Comparison of ENCODE assay signal across 38 cellular contexts in genomic region chr6:81854474-81854873, GRCh38.
"Had no signal": no experiment of that assay in that cellular context is flagged by ENCODE, and none has a peak within 500 bp of the region (broad histone marks: within the 10 kb centered on the region; RNA-seq: fewer than 3 reads in every experiment).

No MANE protein-coding gene starts in this region.

- H3K27me3 Mint-ChIP-seq: activated naive CD4-positive, alpha-beta T cell treated with anti-CD3 and anti-CD28 coated beads, Interleukin-2, amount 10 ng/mL, durations not matched to agents 7 days and 5 days; activated naive CD8-positive, alpha-beta T cell treated with anti-CD3 and anti-CD28 coated beads for 36 hours; activated naive CD8-positive, alpha-beta T cell treated with anti-CD3 and anti-CD28 coated beads, Interleukin-2, amount 10 ng/mL, durations not matched to agents 7 days and 5 days; activated naive CD8-positive, alpha-beta T cell treated with anti-CD3 and anti-CD28 coated beads, Interleukin-2, amount 50 U/mL, for 24 hours; activated T-cell treated with anti-CD3 and anti-CD28 coated beads, Interleukin-2, amount 50 U/mL, for 24 hours; central memory CD8-positive, alpha-beta T cell had no signal

- H3K36me3 Mint-ChIP-seq: activated naive CD4-positive, alpha-beta T cell treated with anti-CD3 and anti-CD28 coated beads, Interleukin-2, amount 10 ng/mL, durations not matched to agents 7 days and 5 days; activated naive CD4-positive, alpha-beta T cell treated with anti-CD3 and anti-CD28 coated beads, Interleukin-2, amount 50 U/mL, for 24 hours; activated naive CD4-positive, alpha-beta T cell treated with anti-CD3 and anti-CD28 coated beads, Interleukin-2, amount 50 U/mL, for 72 hours; activated naive CD8-positive, alpha-beta T cell; activated naive CD8-positive, alpha-beta T cell treated with anti-CD3 and anti-CD28 coated beads for 36 hours; activated naive CD8-positive, alpha-beta T cell treated with anti-CD3 and anti-CD28 coated beads, Interleukin-2, amount 10 ng/mL, durations not matched to agents 7 days and 5 days; brain had no signal

- H3K27me3 ChIP-seq: adrenal gland, ascending aorta, body of pancreas, brain microvascular endothelial cell, breast epithelium, cardiac muscle cell had no signal

- ATAC-seq: activated naive CD4-positive, alpha-beta T cell treated with anti-CD3 and anti-CD28 coated beads, Interleukin-2, amount 50 U/mL, for 72 hours; activated naive CD8-positive, alpha-beta T cell treated with anti-CD3 and anti-CD28 coated beads, Interleukin-2, amount 50 U/mL, for 24 hours; activated T-cell treated with anti-CD3 and anti-CD28 coated beads, Interleukin-2, amount 50 U/mL, for 4 hours; activated T-cell treated with anti-CD3 and anti-CD28 coated beads, Interleukin-2, amount 50 U/mL, for 72 hours; activated T-helper 17 cell treated with anti-CD3 and anti-CD28 coated beads, Interleukin-2, amount 50 U/mL, for 72 hours; body of pancreas had no signal

- H3K36me3 ChIP-seq: adrenal gland, ascending aorta, brain microvascular endothelial cell, breast epithelium, cardiac muscle cell had no signal

- DNase-seq: activated effector memory CD4-positive, alpha-beta T cell treated with anti-CD3 and anti-CD28 coated beads, Interleukin-2, amount 50 U/mL, for 16 hours; activated effector memory CD4-positive, alpha-beta T cell treated with Interleukin-2 at 50 U/mL for 16 hours; activated gamma-delta T cell; activated gamma-delta T cell treated with Interleukin-2 at 50 U/mL for 16 hours; activated naive CD4-positive, alpha-beta T cell; activated naive CD4-positive, alpha-beta T cell treated with anti-CD3 and anti-CD28 coated beads, Interleukin-2, amount 10 ng/mL, durations not matched to agents 7 days and 5 days; activated naive CD4-positive, alpha-beta T cell treated with anti-CD3 and anti-CD28 coated beads, Interleukin-2, amount 50 U/mL, for 16 hours; activated naive CD4-positive, alpha-beta T cell treated with Interleukin-2 at 50 U/mL for 16 hours; activated naive CD8-positive, alpha-beta T cell treated with anti-CD3 and anti-CD28 coated beads for 36 hours; activated naive CD8-positive, alpha-beta T cell treated with anti-CD3 and anti-CD28 coated beads, Interleukin-2, amount 10 ng/mL, durations not matched to agents 7 days and 5 days; activated naive CD8-positive, alpha-beta T cell treated with anti-CD3 and anti-CD28 coated beads, Interleukin-2, amount 50 U/mL, for 24 hours; activated T-cell treated with anti-CD3 and anti-CD28 coated beads, Interleukin-2, amount 50 U/mL, for 1 hour; activated T-cell treated with anti-CD3 and anti-CD28 coated beads, Interleukin-2, amount 50 U/mL, for 24 hours; activated T-cell treated with anti-CD3 and anti-CD28 coated beads, Interleukin-2, amount 50 U/mL, for 4 hours; activated T-cell treated with anti-CD3 and anti-CD28 coated beads, Interleukin-2, amount 50 U/mL, for 48 hours; activated T-cell treated with anti-CD3 and anti-CD28 coated beads, Interleukin-2, amount 50 U/mL, for 72 hours; adrenal gland; amniotic stem cell; amygdala; anterior cingulate cortex; aorta; body of pancreas; brain microvascular endothelial cell; caudate nucleus; central memory CD4-positive, alpha-beta T cell; cerebellar nuclear complex had no signal

- H3K9me3 ChIP-seq: adrenal gland, ascending aorta, body of pancreas, breast epithelium had no signal

- H3K4me3 ChIP-seq: adrenal gland, ascending aorta, body of pancreas, breast epithelium, cardiac muscle cell had no signal

- FAIRE-seq: bronchial epithelial cell had no signal

- H3K4me1 ChIP-seq: body of pancreas, breast epithelium had no signal

- H3K27ac ChIP-seq: adrenal gland, ascending aorta, body of pancreas, brain microvascular endothelial cell, breast epithelium, cardiac muscle cell had no signal

- H3K9me3 Mint-ChIP-seq: activated naive CD8-positive, alpha-beta T cell treated with anti-CD3 and anti-CD28 coated beads for 36 hours; activated T-cell treated with anti-CD3 and anti-CD28 coated beads, Interleukin-2, amount 50 U/mL, for 24 hours; activated T-cell treated with anti-CD3 and anti-CD28 coated beads, Interleukin-2, amount 50 U/mL, for 4 hours; activated T-helper 1 cell treated with anti-CD3 and anti-CD28 coated beads, Interleukin-12 subunit alpha, Interleukin-12 subunit beta, Interleukin-2, Interleukin-4 antibody, amounts not matched to agents 30 ng/mL and 10 ng/mL and 1 ng/mL, durations not matched to agents 14 hours and 24 hours and 36 hours; activated T-helper 2 cell treated with anti-CD3 and anti-CD28 coated beads, Interferon-gamma antibody, Interleukin-2, Interleukin-4, amounts not matched to agents 10 μg/mL and 5 μg/mL and 100 μg/mL, durations not matched to agents 14 hours and 24 hours and 36 hours had no signal

- H3K27ac Mint-ChIP-seq: activated naive CD4-positive, alpha-beta T cell treated with anti-CD3 and anti-CD28 coated beads, Interleukin-2, amount 10 ng/mL, durations not matched to agents 7 days and 5 days; activated naive CD4-positive, alpha-beta T cell treated with anti-CD3 and anti-CD28 coated beads, Interleukin-2, amount 50 U/mL, for 24 hours; activated naive CD4-positive, alpha-beta T cell treated with anti-CD3 and anti-CD28 coated beads, Interleukin-2, amount 50 U/mL, for 72 hours; activated naive CD8-positive, alpha-beta T cell; activated naive CD8-positive, alpha-beta T cell treated with anti-CD3 and anti-CD28 coated beads for 36 hours; activated naive CD8-positive, alpha-beta T cell treated with anti-CD3 and anti-CD28 coated beads, Interleukin-2, amount 10 ng/mL, durations not matched to agents 7 days and 5 days; activated naive CD8-positive, alpha-beta T cell treated with anti-CD3 and anti-CD28 coated beads, Interleukin-2, amount 50 U/mL, for 24 hours; activated T-cell treated with anti-CD3 and anti-CD28 coated beads, Interleukin-2, amount 50 U/mL, for 24 hours; activated T-cell treated with anti-CD3 and anti-CD28 coated beads, Interleukin-2, amount 50 U/mL, for 72 hours; activated T-helper 1 cell treated with anti-CD3 and anti-CD28 coated beads, Interleukin-12 subunit alpha, Interleukin-12 subunit beta, Interleukin-2, Interleukin-4 antibody, amounts not matched to agents 30 ng/mL and 10 ng/mL and 1 ng/mL, durations not matched to agents 14 hours and 24 hours and 36 hours; activated T-helper 17 cell treated with anti-CD3 and anti-CD28 coated beads, Interleukin-2, amount 50 U/mL, for 72 hours; activated T-helper 2 cell treated with anti-CD3 and anti-CD28 coated beads, Interferon-gamma antibody, Interleukin-2, Interleukin-4, amounts not matched to agents 10 μg/mL and 5 μg/mL and 100 μg/mL, durations not matched to agents 14 hours and 24 hours and 36 hours; brain had no signal

- H3K4me3 Mint-ChIP-seq: activated naive CD4-positive, alpha-beta T cell treated with anti-CD3 and anti-CD28 coated beads, Interleukin-2, amount 10 ng/mL, durations not matched to agents 7 days and 5 days; activated naive CD4-positive, alpha-beta T cell treated with anti-CD3 and anti-CD28 coated beads, Interleukin-2, amount 50 U/mL, for 24 hours; activated naive CD8-positive, alpha-beta T cell; activated naive CD8-positive, alpha-beta T cell treated with anti-CD3 and anti-CD28 coated beads for 36 hours; activated naive CD8-positive, alpha-beta T cell treated with anti-CD3 and anti-CD28 coated beads, Interleukin-2, amount 10 ng/mL, durations not matched to agents 7 days and 5 days; activated naive CD8-positive, alpha-beta T cell treated with anti-CD3 and anti-CD28 coated beads, Interleukin-2, amount 50 U/mL, for 24 hours; activated T-cell treated with anti-CD3 and anti-CD28 coated beads, Interleukin-2, amount 50 U/mL, for 24 hours; activated T-cell treated with anti-CD3 and anti-CD28 coated beads, Interleukin-2, amount 50 U/mL, for 4 hours; activated T-cell treated with anti-CD3 and anti-CD28 coated beads, Interleukin-2, amount 50 U/mL, for 72 hours; activated T-helper 1 cell treated with anti-CD3 and anti-CD28 coated beads, Interleukin-12 subunit alpha, Interleukin-12 subunit beta, Interleukin-2, Interleukin-4 antibody, amounts not matched to agents 30 ng/mL and 10 ng/mL and 1 ng/mL, durations not matched to agents 14 hours and 24 hours and 36 hours; activated T-helper 17 cell treated with anti-CD3 and anti-CD28 coated beads, Interleukin-2, amount 50 U/mL, for 72 hours; brain; central memory CD8-positive, alpha-beta T cell had no signal

- H3K4me1 Mint-ChIP-seq: activated naive CD4-positive, alpha-beta T cell treated with anti-CD3 and anti-CD28 coated beads, Interleukin-2, amount 10 ng/mL, durations not matched to agents 7 days and 5 days; activated naive CD4-positive, alpha-beta T cell treated with anti-CD3 and anti-CD28 coated beads, Interleukin-2, amount 50 U/mL, for 24 hours; activated naive CD8-positive, alpha-beta T cell treated with anti-CD3 and anti-CD28 coated beads for 36 hours; activated naive CD8-positive, alpha-beta T cell treated with anti-CD3 and anti-CD28 coated beads, Interleukin-2, amount 10 ng/mL, durations not matched to agents 7 days and 5 days; activated naive CD8-positive, alpha-beta T cell treated with anti-CD3 and anti-CD28 coated beads, Interleukin-2, amount 50 U/mL, for 24 hours; activated T-helper 17 cell treated with anti-CD3 and anti-CD28 coated beads, Interleukin-2, amount 50 U/mL, for 72 hours; brain; central memory CD8-positive, alpha-beta T cell had no signal
